Comparison of ENCODE assay signal across 8 cellular contexts in genomic region chr15:58438956-58439355, GRCh38. TPM values are rescaled to one million over a fixed set of nuclear protein-coding genes. Genes with fewer than 3 reads are reported as not detected.
DNase-seq lines count a peak whose midpoint lies in the region; ATAC-seq and TF ChIP-seq lines count a peak whose summit lies in the region.

No MANE protein-coding gene starts in this region.

- H4K20me1 ChIP-seq in BLaER1: no peaks in the 10 kb centered on the region

- intact Hi-C loops in prostate gland (cut with DNase I): no loop called here

- H3K27me3 ChIP-seq in BLaER1 (no peaks in the 10 kb centered on the region), adipocyte (replicated peaks; ENCODE audit: control insufficient read depth, insufficient read depth, low read length) (no peaks in the 10 kb centered on the region), kidney epithelial cell (ENCODE audit: control insufficient read depth, insufficient read depth, low read length) (no peaks in the 10 kb centered on the region), prostate gland (replicated peaks; ENCODE audit: insufficient read depth) (no peaks in the 10 kb centered on the region)

- H3K9me3 ChIP-seq in BLaER1 (peaks cover 7% of the 10 kb centered on the region; the same call in 1 of the 2 replicates), adipocyte (ENCODE audit: control insufficient read depth, low read length) (no peaks in the 10 kb centered on the region), prostate gland (no peaks in the 10 kb centered on the region)

- H3K4me1 ChIP-seq in BLaER1 (peaks cover 92% of the 10 kb centered on the region), adipocyte (ENCODE audit: control insufficient read depth, insufficient read depth, low read length) (peaks cover 47% of the 10 kb centered on the region), prostate gland (replicated peaks) (peaks cover 4% of the 10 kb centered on the region)

- TF ChIP-seq POLR2A in prostate gland (IDR thresholded peaks at IDR 0.05): no peak

- 79% methylated on average over 7 of the region's 7 CpGs for WGBS in prostate gland

- peak overlapping the region; percentile 5; the same call in 1 of the 2 replicates for H3K4me2 ChIP-seq in BLaER1

- peak; percentile 72 for DNase-seq in H4 (ENCODE audit: low spot score)
- DNase-seq in NCI-H82 (lab: John Stamatoyannopoulos, UW): peak; percentile 83
- DNase-seq in adipocyte (ENCODE audit: low read depth): peak; percentile 54
- no peak for DNase-seq in kidney epithelial cell (ENCODE audit: low read depth)
- no peak for DNase-seq in prostate gland (ENCODE audit: low spot score)

- no peak overlapping the region for H3K9ac ChIP-seq in BLaER1
- H3K9ac ChIP-seq in adipocyte (ENCODE audit: low read length): peak overlapping the region; percentile 81

- H3K36me3 ChIP-seq in BLaER1 (peaks cover 8% of the 10 kb centered on the region; the same call in 1 of the 2 replicates), adipocyte (ENCODE audit: control insufficient read depth, insufficient read depth, low read length, severe bottlenecking) (no peaks in the 10 kb centered on the region), kidney epithelial cell (ENCODE audit: control insufficient read depth, insufficient read depth, low read length) (no peaks in the 10 kb centered on the region), prostate gland (no peaks in the 10 kb centered on the region)

- no peak for ATAC-seq in HG02884 (IDR thresholded peaks at IDR 0.05; ENCODE audit: unreplicated experiment)
- no peak for ATAC-seq in GM21528 (IDR thresholded peaks at IDR 0.05; ENCODE audit: low FRiP score, unreplicated experiment)

- 0 out of 2 replicates have a peak overlapping the region, but pooled peaks have one; percentile 55 for H3K27ac ChIP-seq in BLaER1
- no peak overlapping the region for H3K27ac ChIP-seq in prostate gland

- TF ChIP-seq CTCF in kidney epithelial cell (IDR thresholded peaks at IDR 0.05; ENCODE audit: insufficient read depth, low read length, poor library complexity, severe bottlenecking) (peak; percentile 16), prostate gland (IDR thresholded peaks at IDR 0.05) (peak in 1 of 4 experiments; percentile 13)

- H3K4me3 ChIP-seq in BLaER1: no peak overlapping the region
- H3K4me3 ChIP-seq in adipocyte (ENCODE audit: low read length): no peak overlapping the region
- no peak overlapping the region for H3K4me3 ChIP-seq in kidney epithelial cell (ENCODE audit: low read depth, low read length)
- H3K4me3 ChIP-seq in prostate gland: no peak overlapping the region

RNA-seq across cellular contexts. Expression of gene LIPC, which starts 7.2 kb away (rescaled TPM):
- total RNA-seq in H4 (2014; rRNA removed; shearing (Covaris generic)): 0.43 and 1.6 TPM in 2 replicates
- 1.1 and 1.3 TPM in 2 replicates for total RNA-seq in kidney epithelial cell
- total RNA-seq in prostate gland: under 1 TPM in 1 of 2 donors, not detected in 1; 0.14 TPM

Comparison
In these comparisons a context has a peak if more than half of its experiments do, and no peak if none do; other contexts are left out.
1. DNase-seq: peak in H4 (single experiment), NCI-H82 (single experiment) and adipocyte (single experiment); none in kidney epithelial cell (single experiment) and prostate gland (single experiment).